23 cellular contexts compared by ENCODE assay signal in the genomic region with DNA sequence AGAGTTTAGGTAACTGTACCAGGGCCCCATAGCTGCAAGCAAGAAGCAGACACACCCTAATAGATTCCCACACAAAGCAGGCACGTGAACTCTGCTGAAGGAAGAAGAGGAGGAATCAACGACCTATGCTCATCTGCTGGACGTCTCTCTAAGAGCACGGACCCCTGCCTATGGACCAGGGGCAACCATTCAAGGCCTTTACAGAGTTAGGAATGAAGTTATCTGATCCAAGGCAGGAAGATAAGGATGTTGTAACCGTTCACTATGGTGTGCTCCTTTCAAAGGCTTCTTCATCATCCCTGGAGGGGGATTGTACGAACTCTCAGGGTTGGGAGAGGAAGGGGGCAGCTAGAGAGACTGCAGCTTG.
DNase-seq lines count a peak whose midpoint lies in the region; ATAC-seq, FAIRE-seq and TF ChIP-seq lines count a peak whose summit lies in the region.
"Had no signal": no experiment of that assay in that cellular context is flagged by ENCODE, and none has a peak within 500 bp of the region (broad histone marks: within the 10 kb centered on the region; RNA-seq: fewer than 3 reads in every experiment).

No MANE protein-coding gene starts in this region.

- H3K4me3 ChIP-seq in HepG2 (replicated peaks in 1 of 3; ENCODE audit: insufficient read depth in 1 of 3, low read depth in 2 of 3, low read length in 3 of 3) (peak overlapping the region in 2 of 3 experiments; percentile 2 to 51; a peak in 2 of 6 replicates), right lobe of liver (no peak overlapping the region), hepatocyte (no peak overlapping the region), neuronal stem cell (ENCODE audit: low read length in 2 of 2) (no peak overlapping the region)
- no peak overlapping the region for H3K4me3 ChIP-seq in CD8-positive, alpha-beta memory T cell (ENCODE audit: low read length)

- no peak overlapping the region for H2BK12ac ChIP-seq in neuronal stem cell (ENCODE audit: low read length)

- no peaks in the 10 kb centered on the region for H3K4me1 Mint-ChIP-seq in CD8-positive, alpha-beta memory T cell

- intact Hi-C loops in HepG2 (cut with micrococcal nuclease; ENCODE audit: unreplicated experiment) = loop anchor here (2.0 to 10.0 kb wide), 3 partner anchors 16 to 140 kb away; a partner anchor contains a TSS
- intact Hi-C loops in right lobe of liver (cut with DNase I) = no loop called here
- intact Hi-C loops in Right ventricle myocardium superior (cut with DNase I) = no loop called here

- no peaks in the 10 kb centered on the region for H3K9me3 ChIP-seq in HepG2 (ENCODE audit: low read length)
- no peaks in the 10 kb centered on the region for H3K9me3 ChIP-seq in right lobe of liver
- no peaks in the 10 kb centered on the region for H3K9me3 ChIP-seq in hepatocyte (ENCODE audit: low read depth)
- no peaks in the 10 kb centered on the region for H3K9me3 ChIP-seq in neuronal stem cell (replicated peaks in 1 of 2; ENCODE audit: control insufficient read depth in 2 of 2, insufficient read depth in 1 of 2, low read depth in 1 of 2, low read length in 2 of 2)
- no peaks in the 10 kb centered on the region for H3K9me3 ChIP-seq in CD8-positive, alpha-beta memory T cell (ENCODE audit: low read length)

- H2BK120ac ChIP-seq in neuronal stem cell (ENCODE audit: low read depth, low read length) = no peak overlapping the region

- H3K4me2 ChIP-seq in HepG2 (ENCODE audit: low read depth, low read length) (peak overlapping the region; percentile 89), hepatocyte (peak overlapping the region; percentile 30), neuronal stem cell (ENCODE audit: insufficient read depth, low read length, poor library complexity, severe bottlenecking) (no peak overlapping the region)

- H2AK5ac ChIP-seq in neuronal stem cell (ENCODE audit: low read depth, low read length) = peak overlapping the region; percentile 23

- no peak overlapping the region for H2BK15ac ChIP-seq in neuronal stem cell (ENCODE audit: low read length)

- H3K36me3 ChIP-seq in HepG2 (replicated peaks in 1 of 2; ENCODE audit: control insufficient read depth in 1 of 2, insufficient read depth in 2 of 2, low read length in 2 of 2) = no peaks in the 10 kb centered on the region
- no peaks in the 10 kb centered on the region for H3K36me3 ChIP-seq in right lobe of liver
- no peaks in the 10 kb centered on the region for H3K36me3 ChIP-seq in hepatocyte (replicated peaks; ENCODE audit: insufficient read depth, low read depth)
- H3K36me3 ChIP-seq in neuronal stem cell (replicated peaks in 1 of 2; ENCODE audit: control insufficient read depth in 2 of 2, insufficient read depth in 2 of 2, low read length in 2 of 2) = no peaks in the 10 kb centered on the region
- no peaks in the 10 kb centered on the region for H3K36me3 ChIP-seq in CD8-positive, alpha-beta memory T cell (ENCODE audit: insufficient read depth, low read length)

- H3K79me2 ChIP-seq in HepG2 (ENCODE audit: insufficient read depth, low read length) (no peaks in the 10 kb centered on the region), hepatocyte (no peaks in the 10 kb centered on the region)

- peak overlapping the region; percentile 85 for H3K9ac ChIP-seq in HepG2 (ENCODE audit: insufficient read depth, low read depth, low read length)
- H3K9ac ChIP-seq in neuronal stem cell (ENCODE audit: low read depth, low read length, poor library complexity) = no peak overlapping the region

- no peak overlapping the region for H3K4ac ChIP-seq in neuronal stem cell (ENCODE audit: low read length)

- TF ChIP-seq EP300 in HepG2 (IDR thresholded peaks at IDR 0.05; ENCODE audit: low read depth in 2 of 2, low read length in 2 of 2) (no peak), HepG2 (CRISPR knock-in tag; IDR thresholded peaks at IDR 0.05; ENCODE audit: borderline replicate concordance) (no peak)

- H3K4me1 ChIP-seq in HepG2 (ENCODE audit: insufficient read depth, low read length) (peaks cover 84% of the 10 kb centered on the region), right lobe of liver (peaks cover 0 to 45% (median 9%) of the 10 kb centered on the region in 4 donors), hepatocyte (ENCODE audit: insufficient read depth) (peaks cover 52% of the 10 kb centered on the region), neuronal stem cell (ENCODE audit: control insufficient read depth in 2 of 2, insufficient read depth in 1 of 2, low read depth in 1 of 2, low read length in 2 of 2) (peaks cover 13 to 30% of the 10 kb centered on the region in 2 donors)
- no peaks in the 10 kb centered on the region for H3K4me1 ChIP-seq in CD8-positive, alpha-beta memory T cell (ENCODE audit: insufficient read depth, low read length)

- H3K27me3 Mint-ChIP-seq in CD8-positive, alpha-beta memory T cell = peaks cover 0 to 8% of the 10 kb centered on the region in 2 donors

- CTCF ChIA-PET in HepG2 (lab: Yijun Ruan, JAX; ENCODE audit: low intra/inter-chr PET ratio, low total read pairs) = no interaction called here
- CTCF ChIA-PET in CD8-positive, alpha-beta memory T cell (lab: Charles Lee) = no interaction called here

- H3K4me3 Mint-ChIP-seq in CD8-positive, alpha-beta memory T cell = no peak overlapping the region
- H3K4me3 Mint-ChIP-seq: H9, HFFc6 had no signal

- peak overlapping the region; percentile 99 for H3K27ac ChIP-seq in HepG2 (ENCODE audit: extremely low read length, insufficient read depth, low read length)
- H3K27ac ChIP-seq in right lobe of liver = no peak overlapping the region
- peak overlapping the region; percentile 79 for H3K27ac ChIP-seq in hepatocyte
- no peak overlapping the region for H3K27ac ChIP-seq in neuronal stem cell (replicated peaks; ENCODE audit: low read length)
- H3K27ac ChIP-seq in CD8-positive, alpha-beta memory T cell (ENCODE audit: low read depth, low read length) = no peak overlapping the region
- H3K27ac ChIP-seq: C4-2B had no signal

- no peak for TF ChIP-seq RAD21 in HepG2 (CRISPR knock-in tag; IDR thresholded peaks at IDR 0.05)

- H4K8ac ChIP-seq in neuronal stem cell (ENCODE audit: low read depth, low read length) = no peak overlapping the region

- BruUV-seq in HepG2 (replicated peaks; lab: Mats Ljungman, UMichigan) = TSS peak; percentile 90

- POLR2A ChIA-PET in HepG2 (lab: Yijun Ruan, JAX) = interaction anchor here (1.0 to 8.5 kb wide), 10 partner anchors 8 to 142 kb away, joined by 3 to 135 read pairs (median 11); a partner anchor contains a TSS
- POLR2A ChIA-PET in CD8-positive, alpha-beta memory T cell (lab: Charles Lee) = no interaction called here

- in situ Hi-C loops in HepG2 (cut with HindIII; ENCODE audit: extremely low pct_ligation_motif_present, low pct_unique_long_range_greater_than_20kb) = no loop called here

- H3K9me3 Mint-ChIP-seq in CD8-positive, alpha-beta memory T cell = no peaks in the 10 kb centered on the region
- H3K9me3 Mint-ChIP-seq: HFFc6 had no signal

- H3K27me3 ChIP-seq in HepG2 (ENCODE audit: control insufficient read depth in 1 of 2, insufficient read depth in 2 of 2, low read length in 2 of 2) (no peaks in the 10 kb centered on the region), right lobe of liver (no peaks in the 10 kb centered on the region), hepatocyte (no peaks in the 10 kb centered on the region), neuronal stem cell (ENCODE audit: control insufficient read depth in 3 of 3, insufficient read depth in 3 of 3, low read depth in 1 of 3, low read length in 3 of 3) (no peaks in the 10 kb centered on the region)
- no peaks in the 10 kb centered on the region for H3K27me3 ChIP-seq in CD8-positive, alpha-beta memory T cell (ENCODE audit: insufficient read depth, low read length, poor library complexity, severe bottlenecking)

- H3K36me3 Mint-ChIP-seq in CD8-positive, alpha-beta memory T cell = no peaks in the 10 kb centered on the region

- H3K23ac ChIP-seq in neuronal stem cell (ENCODE audit: low read depth, low read length, poor library complexity) = no peak overlapping the region

- H3K18ac ChIP-seq in neuronal stem cell (ENCODE audit: low read length) = no peak overlapping the region

- peak; percentile 30 for ATAC-seq in HepG2
- no peak for ATAC-seq in right lobe of liver
- no peak for ATAC-seq in Right ventricle myocardium superior (ENCODE audit: poor library complexity)
- ATAC-seq: Panc1 had no signal

- no peak overlapping the region for H3K27ac Mint-ChIP-seq in CD8-positive, alpha-beta memory T cell
- H3K27ac Mint-ChIP-seq: H9, HFFc6 had no signal

- no peaks in the 10 kb centered on the region for H3K79me1 ChIP-seq in neuronal stem cell (ENCODE audit: low read depth, low read length)

- FAIRE-seq in HepG2 (lab: Jason Lieb, UNC) (no peak), urothelium cell line (lab: Jason Lieb, UNC) (peak; percentile 13)
- FAIRE-seq: A204.1, D721Med had no signal

- WGBS in HepG2 (ENCODE audit: low lambda C conversion rate) = 0% methylated on average over 3 of the region's 6 CpGs
- 48% methylated on average over 2 of the region's 6 CpGs for WGBS in right lobe of liver (ENCODE audit: insufficient coverage, low coverage, low lambda C conversion rate, missing lambda C conversion rate)
- WGBS in hepatocyte (ENCODE audit: low lambda C conversion rate, missing lambda C conversion rate) = 44% methylated on average over 6 of the region's 6 CpGs
- no CpG with 5 or more reads among the region's 6 CpGs for WGBS in neuronal stem cell (ENCODE audit: extremely low coverage in 2 of 2, insufficient read length in 2 of 2, insufficient replicate concordance in 1 of 2), 2 donors

- no peak overlapping the region for H3K14ac ChIP-seq in neuronal stem cell (ENCODE audit: low read length)

- TF ChIP-seq POLR2A in HepG2 (IDR thresholded peaks at IDR 0.05; ENCODE audit: insufficient read depth in 1 of 2, low read depth in 2 of 2, low read length in 2 of 2) (peak in 1 of 2 experiments; percentile 11; a peak in 3 of 4 replicates), right lobe of liver (IDR thresholded peaks at IDR 0.05) (no peak)

- no peak overlapping the region for H2BK5ac ChIP-seq in neuronal stem cell (ENCODE audit: low read length)

- H4K91ac ChIP-seq in neuronal stem cell (ENCODE audit: low read depth, low read length, poor library complexity) = no peak overlapping the region

- no peak overlapping the region for H2AFZ ChIP-seq in HepG2 (ENCODE audit: low read length)
- H2AFZ ChIP-seq in hepatocyte = no peak overlapping the region
- H2AFZ ChIP-seq in neuronal stem cell (ENCODE audit: low read length) = no peak overlapping the region

- TF ChIP-seq CTCF in HepG2 (CRISPR knock-in tag; IDR thresholded peaks at IDR 0.05) (no peak), right lobe of liver (IDR thresholded peaks at IDR 0.05) (no peak), hepatocyte (IDR thresholded peaks at IDR 0.05; ENCODE audit: poor library complexity) (no peak)

- H4K20me1 ChIP-seq in HepG2 (ENCODE audit: insufficient read depth, low read length) (no peaks in the 10 kb centered on the region), hepatocyte (ENCODE audit: insufficient read depth, poor library complexity, severe bottlenecking) (no peaks in the 10 kb centered on the region)

- DNase-seq in HepG2 (ENCODE audit: low spot score) (no peak), right lobe of liver (no peak), hepatocyte (ENCODE audit: low spot score) (no peak), neuronal stem cell (ENCODE audit: low spot score) (no peak), urothelium cell line (ENCODE audit: low spot score) (no peak), NCI-H187 treated with DMSO at 0.1 percent for 48 hours (lab: John Stamatoyannopoulos, UW) (no peak), Right ventricle myocardium superior (no peak)
- DNase-seq in CD8-positive, alpha-beta memory T cell = no peak
- DNase-seq: DMS79; H9; HFFc6; KG1; NCI-H1092; NCI-H1436 treated with DMSO at 0.1 percent for 48 hours; NCI-H2029; NCI-H2227 treated with DMSO at 0.1 percent for 48 hours; NCI-H510A; NCI-H748 treated with DMSO at 0.1 percent for 48 hours; NK-92 treated with Interleukin-12 subunit alpha and Interleukin-12 subunit beta, amount 100 ng/mL, for 24 hours had no signal

- H3K9me2 ChIP-seq in hepatocyte (replicated peaks; ENCODE audit: insufficient read depth) = no peaks in the 10 kb centered on the region

Comparison
In these comparisons a context has a peak if more than half of its experiments do, and no peak if none do; other contexts are left out.
1. H3K27ac ChIP-seq: peak in HepG2 (single experiment) and hepatocyte (single experiment); none in right lobe of liver (0 of 3), neuronal stem cell (single experiment) and CD8-positive, alpha-beta memory T cell (single experiment).
2. H3K4me3 ChIP-seq: peak in HepG2 (2 of 3); none in right lobe of liver (0 of 3), hepatocyte (single experiment), neuronal stem cell (0 of 2) and CD8-positive, alpha-beta memory T cell (single experiment).